Comparison of ENCODE assay signal across 23 cellular contexts in genomic region chr2:100739735-100740432, GRCh38.
"Had no signal": no experiment of that assay in that cellular context is flagged by ENCODE, and none has a peak within 500 bp of the region (broad histone marks: within the 10 kb centered on the region; RNA-seq: fewer than 3 reads in every experiment).

No MANE protein-coding gene starts in this region.

- H3K4me3 ChIP-seq: coronary artery, heart right ventricle, mucosa of descending colon, thyroid gland had no signal

- ATAC-seq: activated T-cell treated with anti-CD3 and anti-CD28 coated beads, Interleukin-2, amount 50 U/mL, for 72 hours; esophagus mucosa; heart right ventricle; left ventricle myocardium superior; mucosa of descending colon had no signal

- FAIRE-seq: endometrium had no signal

- H3K27me3 ChIP-seq: brain microvascular endothelial cell, heart right ventricle, thyroid gland had no signal

- DNase-seq: activated CD4-positive, alpha-beta T cell treated with anti-CD3 and anti-CD28 coated beads, Interleukin-2, amount 50 U/mL, for 1 hour; activated CD8-positive, alpha-beta memory T cell treated with anti-CD3 and anti-CD28 coated beads for 24 hours; activated CD8-positive, alpha-beta memory T cell treated with anti-CD3 and anti-CD28 coated beads, Interleukin-2, amount 50 U/mL, for 48 hours; activated effector memory CD4-positive, alpha-beta T cell treated with anti-CD3 and anti-CD28 coated beads, Interleukin-2, amount 50 U/mL, for 16 hours; activated naive CD4-positive, alpha-beta T cell treated with anti-CD3 and anti-CD28 coated beads, Interleukin-2, amount 50 U/mL, for 16 hours; activated T-cell treated with anti-CD3 and anti-CD28 coated beads, Interleukin-2, amount 50 U/mL, for 72 hours; aorta; brain microvascular endothelial cell; heart right ventricle; kidney glomerular epithelial cell; left ventricle myocardium superior; mesenchymal stem cell; mucosa of descending colon; naive B cell; stimulated activated CD4-positive, alpha-beta T cell treated with anti-CD3 and anti-CD28 coated beads, Interleukin-12 subunit alpha, Interleukin-12 subunit beta, amount 100 ng/mL, for 4 hours; stimulated activated CD4-positive, alpha-beta T cell treated with anti-CD3 and anti-CD28 coated beads, Interleukin-1b, Interleukin-23, amount 100 ng/mL, for 48 hours; stimulated activated CD8-positive, alpha-beta memory T cell treated with anti-CD3 and anti-CD28 coated beads, Interleukin-4, amount 100 ng/mL, for 48 hours; stimulated activated naive CD4-positive, alpha-beta T cell; T1000; thyroid gland had no signal

- H3K36me3 ChIP-seq: brain microvascular endothelial cell, heart right ventricle, thyroid gland had no signal
